3 cellular contexts compared by ENCODE assay signal in genomic region chr9:27560457-27560856, GRCh38.
TF ChIP-seq lines count a peak whose summit lies in the region.

No MANE protein-coding gene starts in this region.

TF ChIP-seq in SK-N-SH treated with all-trans-retinoic acid at 6 μM for 48 hours, 23 proteins besides CTCF, POLR2A, EP300 and RAD21:
- TF ChIP-seq ISL1 (CRISPR knock-in tag; IDR thresholded peaks at IDR 0.05) = peak; percentile 96
- no peak for TF ChIP-seq ZNF565 (CRISPR knock-in tag; conservative IDR thresholded peaks at IDR 0.05; ENCODE audit: low read depth)

TF ChIP-seq in SK-N-SH, 30 proteins besides CTCF, POLR2A, EP300 and RAD21:
- TF ChIP-seq, protein P1, sequence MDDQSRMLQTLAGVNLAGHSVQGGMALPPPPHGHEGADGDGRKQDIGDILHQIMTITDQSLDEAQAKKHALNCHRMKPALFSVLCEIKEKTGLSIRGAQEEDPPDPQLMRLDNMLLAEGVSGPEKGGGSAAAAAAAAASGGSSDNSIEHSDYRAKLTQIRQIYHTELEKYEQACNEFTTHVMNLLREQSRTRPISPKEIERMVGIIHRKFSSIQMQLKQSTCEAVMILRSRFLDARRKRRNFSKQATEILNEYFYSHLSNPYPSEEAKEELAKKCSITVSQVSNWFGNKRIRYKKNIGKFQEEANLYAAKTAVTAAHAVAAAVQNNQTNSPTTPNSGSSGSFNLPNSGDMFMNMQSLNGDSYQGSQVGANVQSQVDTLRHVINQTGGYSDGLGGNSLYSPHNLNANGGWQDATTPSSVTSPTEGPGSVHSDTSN (IDR thresholded peaks at IDR 0.05) = no peak
- TF ChIP-seq CHD2 (IDR thresholded peaks at IDR 0.05; ENCODE audit: low read length, partially characterized antibody) (no peak), FOXM1 (IDR thresholded peaks at IDR 0.05; ENCODE audit: low read depth) (no peak), MEF2A (IDR thresholded peaks at IDR 0.05; ENCODE audit: borderline replicate concordance, low read depth) (no peak), SMC3 (IDR thresholded peaks at IDR 0.05; ENCODE audit: low read depth, low read length) (no peak), ZBTB33 (IDR thresholded peaks at IDR 0.05; ENCODE audit: borderline replicate concordance, low read depth) (no peak), RXRA (IDR thresholded peaks at IDR 0.05; ENCODE audit: borderline replicate concordance, low read depth) (no peak), JUND (IDR thresholded peaks at IDR 0.05) (no peak), EZH2phosphoT487 (IDR thresholded peaks at IDR 0.05; ENCODE audit: borderline replicate concordance, low read depth) (no peak), RFX5 (IDR thresholded peaks at IDR 0.05; ENCODE audit: low read length) (no peak), TCF12 (IDR thresholded peaks at IDR 0.05) (no peak), FOXJ3 (CRISPR knock-in tag; IDR thresholded peaks at IDR 0.05) (no peak), NFIC (IDR thresholded peaks at IDR 0.05; ENCODE audit: borderline replicate concordance) (no peak), YY1 (IDR thresholded peaks at IDR 0.05; ENCODE audit: low read depth) (no peak), RCOR1 (IDR thresholded peaks at IDR 0.05; ENCODE audit: low read length) (no peak), TAF1 (IDR thresholded peaks at IDR 0.05; ENCODE audit: borderline replicate concordance, low read depth, low read length) (no peak), FOSL2 (IDR thresholded peaks at IDR 0.05; ENCODE audit: borderline replicate concordance, low read depth) (no peak), TEAD4 (IDR thresholded peaks at IDR 0.05; ENCODE audit: borderline replicate concordance, insufficient read depth) (no peak)
- TF ChIP-seq, protein P2, sequence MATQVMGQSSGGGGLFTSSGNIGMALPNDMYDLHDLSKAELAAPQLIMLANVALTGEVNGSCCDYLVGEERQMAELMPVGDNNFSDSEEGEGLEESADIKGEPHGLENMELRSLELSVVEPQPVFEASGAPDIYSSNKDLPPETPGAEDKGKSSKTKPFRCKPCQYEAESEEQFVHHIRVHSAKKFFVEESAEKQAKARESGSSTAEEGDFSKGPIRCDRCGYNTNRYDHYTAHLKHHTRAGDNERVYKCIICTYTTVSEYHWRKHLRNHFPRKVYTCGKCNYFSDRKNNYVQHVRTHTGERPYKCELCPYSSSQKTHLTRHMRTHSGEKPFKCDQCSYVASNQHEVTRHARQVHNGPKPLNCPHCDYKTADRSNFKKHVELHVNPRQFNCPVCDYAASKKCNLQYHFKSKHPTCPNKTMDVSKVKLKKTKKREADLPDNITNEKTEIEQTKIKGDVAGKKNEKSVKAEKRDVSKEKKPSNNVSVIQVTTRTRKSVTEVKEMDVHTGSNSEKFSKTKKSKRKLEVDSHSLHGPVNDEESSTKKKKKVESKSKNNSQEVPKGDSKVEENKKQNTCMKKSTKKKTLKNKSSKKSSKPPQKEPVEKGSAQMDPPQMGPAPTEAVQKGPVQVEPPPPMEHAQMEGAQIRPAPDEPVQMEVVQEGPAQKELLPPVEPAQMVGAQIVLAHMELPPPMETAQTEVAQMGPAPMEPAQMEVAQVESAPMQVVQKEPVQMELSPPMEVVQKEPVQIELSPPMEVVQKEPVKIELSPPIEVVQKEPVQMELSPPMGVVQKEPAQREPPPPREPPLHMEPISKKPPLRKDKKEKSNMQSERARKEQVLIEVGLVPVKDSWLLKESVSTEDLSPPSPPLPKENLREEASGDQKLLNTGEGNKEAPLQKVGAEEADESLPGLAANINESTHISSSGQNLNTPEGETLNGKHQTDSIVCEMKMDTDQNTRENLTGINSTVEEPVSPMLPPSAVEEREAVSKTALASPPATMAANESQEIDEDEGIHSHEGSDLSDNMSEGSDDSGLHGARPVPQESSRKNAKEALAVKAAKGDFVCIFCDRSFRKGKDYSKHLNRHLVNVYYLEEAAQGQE (IDR thresholded peaks at IDR 0.05; ENCODE audit: low read depth, low read length) = no peak
- TF ChIP-seq, protein P3, sequence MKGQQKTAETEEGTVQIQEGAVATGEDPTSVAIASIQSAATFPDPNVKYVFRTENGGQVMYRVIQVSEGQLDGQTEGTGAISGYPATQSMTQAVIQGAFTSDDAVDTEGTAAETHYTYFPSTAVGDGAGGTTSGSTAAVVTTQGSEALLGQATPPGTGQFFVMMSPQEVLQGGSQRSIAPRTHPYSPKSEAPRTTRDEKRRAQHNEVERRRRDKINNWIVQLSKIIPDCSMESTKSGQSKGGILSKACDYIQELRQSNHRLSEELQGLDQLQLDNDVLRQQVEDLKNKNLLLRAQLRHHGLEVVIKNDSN (IDR thresholded peaks at IDR 0.05; ENCODE audit: borderline replicate concordance, low read depth) = no peak

TF ChIP-seq in GM12878, 131 proteins besides CTCF, POLR2A, EP300 and RAD21:
- TF ChIP-seq YBX1 (IDR thresholded peaks at IDR 0.05) (no peak), HDAC2 (IDR thresholded peaks at IDR 0.05) (no peak), SIN3A (IDR thresholded peaks at IDR 0.05; ENCODE audit: low read depth, low read length) (no peak), WRNIP1 (IDR thresholded peaks at IDR 0.05; ENCODE audit: borderline replicate concordance, low read depth, low read length) (no peak), CEBPB (IDR thresholded peaks at IDR 0.05; ENCODE audit: borderline replicate concordance in 1 of 2, low read depth in 2 of 2, low read length in 2 of 2) (no peak), TAF1 (IDR thresholded peaks at IDR 0.05; ENCODE audit: borderline replicate concordance, low read depth, low read length) (no peak)
- TF ChIP-seq, protein P4, sequence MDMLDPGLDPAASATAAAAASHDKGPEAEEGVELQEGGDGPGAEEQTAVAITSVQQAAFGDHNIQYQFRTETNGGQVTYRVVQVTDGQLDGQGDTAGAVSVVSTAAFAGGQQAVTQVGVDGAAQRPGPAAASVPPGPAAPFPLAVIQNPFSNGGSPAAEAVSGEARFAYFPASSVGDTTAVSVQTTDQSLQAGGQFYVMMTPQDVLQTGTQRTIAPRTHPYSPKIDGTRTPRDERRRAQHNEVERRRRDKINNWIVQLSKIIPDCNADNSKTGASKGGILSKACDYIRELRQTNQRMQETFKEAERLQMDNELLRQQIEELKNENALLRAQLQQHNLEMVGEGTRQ (IDR thresholded peaks at IDR 0.05; ENCODE audit: borderline replicate concordance, low read depth, low read length) = no peak
- TF ChIP-seq, protein P5, sequence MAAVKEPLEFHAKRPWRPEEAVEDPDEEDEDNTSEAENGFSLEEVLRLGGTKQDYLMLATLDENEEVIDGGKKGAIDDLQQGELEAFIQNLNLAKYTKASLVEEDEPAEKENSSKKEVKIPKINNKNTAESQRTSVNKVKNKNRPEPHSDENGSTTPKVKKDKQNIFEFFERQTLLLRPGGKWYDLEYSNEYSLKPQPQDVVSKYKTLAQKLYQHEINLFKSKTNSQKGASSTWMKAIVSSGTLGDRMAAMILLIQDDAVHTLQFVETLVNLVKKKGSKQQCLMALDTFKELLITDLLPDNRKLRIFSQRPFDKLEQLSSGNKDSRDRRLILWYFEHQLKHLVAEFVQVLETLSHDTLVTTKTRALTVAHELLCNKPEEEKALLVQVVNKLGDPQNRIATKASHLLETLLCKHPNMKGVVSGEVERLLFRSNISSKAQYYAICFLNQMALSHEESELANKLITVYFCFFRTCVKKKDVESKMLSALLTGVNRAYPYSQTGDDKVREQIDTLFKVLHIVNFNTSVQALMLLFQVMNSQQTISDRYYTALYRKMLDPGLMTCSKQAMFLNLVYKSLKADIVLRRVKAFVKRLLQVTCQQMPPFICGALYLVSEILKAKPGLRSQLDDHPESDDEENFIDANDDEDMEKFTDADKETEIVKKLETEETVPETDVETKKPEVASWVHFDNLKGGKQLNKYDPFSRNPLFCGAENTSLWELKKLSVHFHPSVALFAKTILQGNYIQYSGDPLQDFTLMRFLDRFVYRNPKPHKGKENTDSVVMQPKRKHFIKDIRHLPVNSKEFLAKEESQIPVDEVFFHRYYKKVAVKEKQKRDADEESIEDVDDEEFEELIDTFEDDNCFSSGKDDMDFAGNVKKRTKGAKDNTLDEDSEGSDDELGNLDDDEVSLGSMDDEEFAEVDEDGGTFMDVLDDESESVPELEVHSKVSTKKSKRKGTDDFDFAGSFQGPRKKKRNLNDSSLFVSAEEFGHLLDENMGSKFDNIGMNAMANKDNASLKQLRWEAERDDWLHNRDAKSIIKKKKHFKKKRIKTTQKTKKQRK (IDR thresholded peaks at IDR 0.05; ENCODE audit: low read depth, low read length) = no peak
- TF ChIP-seq, protein P6, sequence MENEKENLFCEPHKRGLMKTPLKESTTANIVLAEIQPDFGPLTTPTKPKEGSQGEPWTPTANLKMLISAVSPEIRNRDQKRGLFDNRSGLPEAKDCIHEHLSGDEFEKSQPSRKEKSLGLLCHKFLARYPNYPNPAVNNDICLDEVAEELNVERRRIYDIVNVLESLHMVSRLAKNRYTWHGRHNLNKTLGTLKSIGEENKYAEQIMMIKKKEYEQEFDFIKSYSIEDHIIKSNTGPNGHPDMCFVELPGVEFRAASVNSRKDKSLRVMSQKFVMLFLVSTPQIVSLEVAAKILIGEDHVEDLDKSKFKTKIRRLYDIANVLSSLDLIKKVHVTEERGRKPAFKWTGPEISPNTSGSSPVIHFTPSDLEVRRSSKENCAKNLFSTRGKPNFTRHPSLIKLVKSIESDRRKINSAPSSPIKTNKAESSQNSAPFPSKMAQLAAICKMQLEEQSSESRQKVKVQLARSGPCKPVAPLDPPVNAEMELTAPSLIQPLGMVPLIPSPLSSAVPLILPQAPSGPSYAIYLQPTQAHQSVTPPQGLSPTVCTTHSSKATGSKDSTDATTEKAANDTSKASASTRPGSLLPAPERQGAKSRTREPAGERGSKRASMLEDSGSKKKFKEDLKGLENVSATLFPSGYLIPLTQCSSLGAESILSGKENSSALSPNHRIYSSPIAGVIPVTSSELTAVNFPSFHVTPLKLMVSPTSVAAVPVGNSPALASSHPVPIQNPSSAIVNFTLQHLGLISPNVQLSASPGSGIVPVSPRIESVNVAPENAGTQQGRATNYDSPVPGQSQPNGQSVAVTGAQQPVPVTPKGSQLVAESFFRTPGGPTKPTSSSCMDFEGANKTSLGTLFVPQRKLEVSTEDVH (IDR thresholded peaks at IDR 0.05; ENCODE audit: low read depth, partially characterized antibody) = no peak
